34 cellular contexts compared by ENCODE assay signal in genomic region chr9:130348881-130349280, GRCh38.
"Had no signal": no experiment of that assay in that cellular context is flagged by ENCODE, and none has a peak within 500 bp of the region (broad histone marks: within the 10 kb centered on the region; RNA-seq: fewer than 3 reads in every experiment).

No MANE protein-coding gene starts in this region.

- ATAC-seq: activated CD4-positive, alpha-beta T cell treated with anti-CD3 and anti-CD28 coated beads for 36 hours; activated CD4-positive, CD25-positive, alpha-beta regulatory T cell treated with anti-CD3 and anti-CD28 coated beads, Interleukin-2, amount 50 U/mL, for 24 hours; activated CD8-positive, alpha-beta memory T cell treated with anti-CD3 and anti-CD28 coated beads, Interleukin-2, amount 10 ng/mL, durations not matched to agents 7 days and 5 days; activated CD8-positive, alpha-beta T cell treated with anti-CD3 and anti-CD28 coated beads, Interleukin-2, amount 10 ng/mL, durations not matched to agents 7 days and 5 days; body of pancreas had no signal

- H3K27me3 Mint-ChIP-seq: activated CD4-positive, alpha-beta memory T cell treated with anti-CD3 and anti-CD28 coated beads, Interleukin-2, amount 10 ng/mL, durations not matched to agents 7 days and 5 days; activated CD4-positive, alpha-beta T cell treated with anti-CD3 and anti-CD28 coated beads for 36 hours; activated CD4-positive, alpha-beta T cell treated with anti-CD3 and anti-CD28 coated beads, Interleukin-2, amount 10 ng/mL, durations not matched to agents 7 days and 5 days; activated CD8-positive, alpha-beta memory T cell treated with anti-CD3 and anti-CD28 coated beads, Interleukin-2, amount 10 ng/mL, durations not matched to agents 7 days and 5 days; activated naive CD4-positive, alpha-beta T cell treated with anti-CD3 and anti-CD28 coated beads, Interleukin-2, amount 10 ng/mL, durations not matched to agents 7 days and 5 days; activated naive CD4-positive, alpha-beta T cell treated with anti-CD3 and anti-CD28 coated beads, Interleukin-2, amount 50 U/mL, for 24 hours; activated naive CD8-positive, alpha-beta T cell had no signal

- H3K36me3 Mint-ChIP-seq: activated CD8-positive, alpha-beta memory T cell treated with anti-CD3 and anti-CD28 coated beads, Interleukin-2, amount 10 ng/mL, durations not matched to agents 7 days and 5 days; activated naive CD4-positive, alpha-beta T cell treated with anti-CD3 and anti-CD28 coated beads, Interleukin-2, amount 10 ng/mL, durations not matched to agents 7 days and 5 days; activated naive CD4-positive, alpha-beta T cell treated with anti-CD3 and anti-CD28 coated beads, Interleukin-2, amount 50 U/mL, for 24 hours; activated naive CD8-positive, alpha-beta T cell had no signal

- H3K4me3 ChIP-seq: adrenal gland, body of pancreas, breast epithelium had no signal

- H3K9me3 Mint-ChIP-seq: activated CD4-positive, alpha-beta memory T cell treated with anti-CD3 and anti-CD28 coated beads, Interleukin-2, amount 10 ng/mL, durations not matched to agents 7 days and 5 days; activated CD4-positive, alpha-beta T cell treated with anti-CD3 and anti-CD28 coated beads, Interleukin-2, amount 10 ng/mL, durations not matched to agents 7 days and 5 days; activated naive CD4-positive, alpha-beta T cell treated with anti-CD3 and anti-CD28 coated beads, Interleukin-2, amount 10 ng/mL, durations not matched to agents 7 days and 5 days; activated naive CD4-positive, alpha-beta T cell treated with anti-CD3 and anti-CD28 coated beads, Interleukin-2, amount 50 U/mL, for 24 hours; activated T-cell treated with anti-CD3 and anti-CD28 coated beads, Interleukin-2, amount 50 U/mL, for 24 hours; activated T-helper 2 cell treated with anti-CD3 and anti-CD28 coated beads, Interferon-gamma antibody, Interleukin-2, Interleukin-4, amounts not matched to agents 10 μg/mL and 5 μg/mL and 100 μg/mL, durations not matched to agents 14 hours and 24 hours and 36 hours; T-helper 1 cell treated with Interleukin-12 subunit alpha and Interleukin-12 subunit beta and Interleukin-4 antibody, amounts not matched to agents 30 μg/mL and 1 μg/mL, for 36 hours; T-helper 2 cell treated with Interferon-gamma antibody and Interleukin-4, amounts not matched to agents 5 μg/mL and 100 μg/mL, for 36 hours had no signal

- H3K27ac Mint-ChIP-seq: activated CD4-positive, alpha-beta memory T cell treated with anti-CD3 and anti-CD28 coated beads, Interleukin-2, amount 10 ng/mL, durations not matched to agents 7 days and 5 days; activated CD4-positive, alpha-beta T cell treated with anti-CD3 and anti-CD28 coated beads for 36 hours; activated CD8-positive, alpha-beta memory T cell treated with anti-CD3 and anti-CD28 coated beads, Interleukin-2, amount 10 ng/mL, durations not matched to agents 7 days and 5 days; activated CD8-positive, alpha-beta T cell treated with anti-CD3 and anti-CD28 coated beads, Interleukin-2, amount 10 ng/mL, durations not matched to agents 7 days and 5 days; activated naive CD4-positive, alpha-beta T cell treated with anti-CD3 and anti-CD28 coated beads, Interleukin-2, amount 10 ng/mL, durations not matched to agents 7 days and 5 days; activated naive CD8-positive, alpha-beta T cell; activated T-cell treated with anti-CD3 and anti-CD28 coated beads, Interleukin-2, amount 50 U/mL, for 24 hours; activated T-helper 2 cell treated with anti-CD3 and anti-CD28 coated beads, Interferon-gamma antibody, Interleukin-2, Interleukin-4, amounts not matched to agents 10 μg/mL and 5 μg/mL and 100 μg/mL, durations not matched to agents 14 hours and 24 hours and 36 hours; T-helper 1 cell treated with Interleukin-12 subunit alpha and Interleukin-12 subunit beta and Interleukin-4 antibody, amounts not matched to agents 30 μg/mL and 1 μg/mL, for 36 hours; T-helper 2 cell treated with Interferon-gamma antibody and Interleukin-4, amounts not matched to agents 5 μg/mL and 100 μg/mL, for 36 hours had no signal

- H3K27ac ChIP-seq: adrenal gland, body of pancreas, brain microvascular endothelial cell, breast epithelium, VCaP had no signal

- H3K27me3 ChIP-seq: adrenal gland, breast epithelium had no signal

- H3K4me1 ChIP-seq: adrenal gland, body of pancreas, breast epithelium had no signal

- H3K9me3 ChIP-seq: adrenal gland, body of pancreas, breast epithelium had no signal

- H3K36me3 ChIP-seq: adrenal gland, brain microvascular endothelial cell, breast epithelium had no signal

- H3K4me1 Mint-ChIP-seq: activated CD4-positive, alpha-beta memory T cell treated with anti-CD3 and anti-CD28 coated beads, Interleukin-2, amount 10 ng/mL, durations not matched to agents 7 days and 5 days; activated CD4-positive, alpha-beta T cell treated with anti-CD3 and anti-CD28 coated beads for 36 hours; activated CD4-positive, alpha-beta T cell treated with anti-CD3 and anti-CD28 coated beads, Interleukin-2, amount 10 ng/mL, durations not matched to agents 7 days and 5 days; activated CD8-positive, alpha-beta memory T cell treated with anti-CD3 and anti-CD28 coated beads, Interleukin-2, amount 10 ng/mL, durations not matched to agents 7 days and 5 days; activated naive CD4-positive, alpha-beta T cell treated with anti-CD3 and anti-CD28 coated beads, Interleukin-2, amount 10 ng/mL, durations not matched to agents 7 days and 5 days; activated naive CD4-positive, alpha-beta T cell treated with anti-CD3 and anti-CD28 coated beads, Interleukin-2, amount 50 U/mL, for 24 hours had no signal

- H3K4me3 Mint-ChIP-seq: activated CD4-positive, alpha-beta memory T cell treated with anti-CD3 and anti-CD28 coated beads, Interleukin-2, amount 10 ng/mL, durations not matched to agents 7 days and 5 days; activated CD4-positive, alpha-beta T cell treated with anti-CD3 and anti-CD28 coated beads for 36 hours; activated CD4-positive, alpha-beta T cell treated with anti-CD3 and anti-CD28 coated beads, Interleukin-2, amount 10 ng/mL, durations not matched to agents 7 days and 5 days; activated CD8-positive, alpha-beta memory T cell treated with anti-CD3 and anti-CD28 coated beads, Interleukin-2, amount 10 ng/mL, durations not matched to agents 7 days and 5 days; activated CD8-positive, alpha-beta T cell treated with anti-CD3 and anti-CD28 coated beads, Interleukin-2, amount 10 ng/mL, durations not matched to agents 7 days and 5 days; activated naive CD4-positive, alpha-beta T cell treated with anti-CD3 and anti-CD28 coated beads, Interleukin-2, amount 10 ng/mL, durations not matched to agents 7 days and 5 days; activated naive CD4-positive, alpha-beta T cell treated with anti-CD3 and anti-CD28 coated beads, Interleukin-2, amount 50 U/mL, for 24 hours; activated naive CD8-positive, alpha-beta T cell; activated T-cell treated with anti-CD3 and anti-CD28 coated beads, Interleukin-2, amount 50 U/mL, for 24 hours; T-helper 1 cell treated with Interleukin-12 subunit alpha and Interleukin-12 subunit beta and Interleukin-4 antibody, amounts not matched to agents 30 μg/mL and 1 μg/mL, for 36 hours; T-helper 2 cell treated with Interferon-gamma antibody and Interleukin-4, amounts not matched to agents 5 μg/mL and 100 μg/mL, for 36 hours had no signal

- DNase-seq: activated CD4-positive, alpha-beta memory T cell treated with anti-CD3 and anti-CD28 coated beads, Interleukin-2, amount 10 ng/mL, durations not matched to agents 7 days and 5 days; activated CD4-positive, alpha-beta T cell treated with anti-CD3 and anti-CD28 coated beads for 1 hour; activated CD4-positive, alpha-beta T cell treated with anti-CD3 and anti-CD28 coated beads for 36 hours; activated CD4-positive, alpha-beta T cell treated with anti-CD3 and anti-CD28 coated beads for 48 hours; activated CD4-positive, alpha-beta T cell treated with anti-CD3 and anti-CD28 coated beads, Interleukin-2, amount 10 ng/mL, durations not matched to agents 7 days and 5 days; activated CD4-positive, alpha-beta T cell treated with anti-CD3 and anti-CD28 coated beads, Interleukin-2, amount 50 U/mL, for 48 hours; activated CD4-positive, CD25-positive, alpha-beta regulatory T cell; activated CD8-positive, alpha-beta memory T cell treated with anti-CD3 and anti-CD28 coated beads for 24 hours; activated CD8-positive, alpha-beta memory T cell treated with anti-CD3 and anti-CD28 coated beads, Interleukin-2, amount 10 ng/mL, durations not matched to agents 7 days and 5 days; activated CD8-positive, alpha-beta memory T cell treated with anti-CD3 and anti-CD28 coated beads, Interleukin-2, amount 50 U/mL, for 48 hours; activated CD8-positive, alpha-beta T cell treated with anti-CD3 and anti-CD28 coated beads, Interleukin-2, amount 10 ng/mL, durations not matched to agents 7 days and 5 days; activated effector memory CD4-positive, alpha-beta T cell treated with Interleukin-2 at 50 U/mL for 16 hours; activated gamma-delta T cell; activated naive CD4-positive, alpha-beta T cell treated with anti-CD3 and anti-CD28 coated beads, Interleukin-2, amount 10 ng/mL, durations not matched to agents 7 days and 5 days; activated naive CD4-positive, alpha-beta T cell treated with Interleukin-2 at 50 U/mL for 16 hours; activated T-cell treated with anti-CD3 and anti-CD28 coated beads, Interleukin-2, amount 50 U/mL, for 24 hours; activated T-cell treated with anti-CD3 and anti-CD28 coated beads, Interleukin-2, amount 50 U/mL, for 48 hours; adrenal gland; amniotic stem cell; aorta; body of pancreas; brain microvascular endothelial cell; central memory CD4-positive, alpha-beta T cell; T-helper 1 cell; T-helper 2 cell; T-helper 9 cell had no signal
